ENCODE assay signal across 15 cellular contexts in the genomic region with DNA sequence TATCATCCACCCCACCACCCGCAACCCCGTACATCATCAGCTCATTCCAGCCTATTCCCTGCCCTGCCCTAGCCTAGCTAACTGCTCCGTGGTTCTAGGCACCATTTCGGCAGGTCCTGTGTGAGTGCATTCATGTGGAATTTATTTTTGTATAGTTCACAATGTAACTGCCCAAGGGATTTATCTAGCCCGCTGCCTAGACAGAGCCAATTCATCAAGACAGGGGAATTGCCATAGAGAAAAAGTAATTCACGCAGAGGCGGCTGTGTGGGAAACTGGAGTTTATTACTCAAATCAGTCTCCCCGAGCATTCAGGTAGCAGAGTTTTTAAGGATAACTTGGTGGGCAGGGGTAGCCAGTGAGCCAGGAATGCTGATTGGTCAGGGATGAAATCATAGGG.
A peak's percentile ranks its signal among the peaks of the same experiment; 100 is the strongest.
DNase-seq lines count a peak whose midpoint lies in the region; ATAC-seq and TF ChIP-seq lines count a peak whose summit lies in the region.
"Had no signal": no experiment of that assay in that cellular context is flagged by ENCODE, and none has a peak within 500 bp of the region (broad histone marks: within the 10 kb centered on the region; RNA-seq: fewer than 3 reads in every experiment).

No MANE protein-coding gene starts in this region.

- CTCF ChIA-PET in CD4-positive, alpha-beta memory T cell (lab: Charles Lee; ENCODE audit: partially characterized antibody) = interaction anchor here (1.1 to 2.1 kb wide), 2 partner anchors 18 to 153 kb away, joined by 3 to 8 read pairs; no protein-coding TSS in a partner anchor

- 90% methylated on average over 8 of the region's 8 CpGs for WGBS in esophagus muscularis mucosa

- POLR2A ChIA-PET in CD4-positive, alpha-beta memory T cell (lab: Charles Lee; ENCODE audit: partially characterized antibody) = interaction anchor here (1.5 to 9.8 kb wide), 2 partner anchors 10 to 21 kb away, joined by 3 to 247 read pairs; no protein-coding TSS in a partner anchor
- POLR2A ChIA-PET in naive thymus-derived CD8-positive, alpha-beta T cell (lab: Charles Lee) = interaction anchor here (0.5 to 2.0 kb wide), 4 partner anchors 9 to 129 kb away, joined by 3 to 17 read pairs (median 4); no protein-coding TSS in a partner anchor

- no peaks in the 10 kb centered on the region for H3K27me3 ChIP-seq in CD4-positive, alpha-beta memory T cell (ENCODE audit: insufficient read depth, low read length)
- H3K27me3 ChIP-seq in esophagus muscularis mucosa = peaks cover 0 to 1% (median 0%) of the 10 kb centered on the region in 4 donors

- no peak for TF ChIP-seq POLR2A in esophagus muscularis mucosa (IDR thresholded peaks at IDR 0.05; ENCODE audit: low read depth)

- no peak overlapping the region for H3K4me3 Mint-ChIP-seq in CD4-positive, alpha-beta memory T cell
- H3K4me3 Mint-ChIP-seq in naive thymus-derived CD8-positive, alpha-beta T cell = no peak overlapping the region
- H3K4me3 Mint-ChIP-seq: HFFc6 had no signal

- no peak for ATAC-seq in naive thymus-derived CD8-positive, alpha-beta T cell

- no peaks in the 10 kb centered on the region for H3K27me3 Mint-ChIP-seq in CD4-positive, alpha-beta memory T cell
- H3K27me3 Mint-ChIP-seq in naive thymus-derived CD8-positive, alpha-beta T cell = no peaks in the 10 kb centered on the region

- TF ChIP-seq CTCF in esophagus muscularis mucosa (IDR thresholded peaks at IDR 0.05) = no peak

- H3K9me3 Mint-ChIP-seq in CD4-positive, alpha-beta memory T cell = no peaks in the 10 kb centered on the region
- H3K9me3 Mint-ChIP-seq in naive thymus-derived CD8-positive, alpha-beta T cell = no peaks in the 10 kb centered on the region
- H3K9me3 Mint-ChIP-seq: HFFc6 had no signal

- TF ChIP-seq EP300 in esophagus muscularis mucosa (IDR thresholded peaks at IDR 0.05) = no peak

- DNase-seq in CD4-positive, alpha-beta memory T cell = no peak
- DNase-seq in esophagus muscularis mucosa (ENCODE audit: extremely low spot score) = peak; percentile 91
- no peak for DNase-seq in naive thymus-derived CD8-positive, alpha-beta T cell
- DNase-seq in H4 (ENCODE audit: low spot score) = no peak
- DNase-seq in activated gamma-delta T cell treated with Interleukin-2 at 50 U/mL for 16 hours = no peak
- no peak for DNase-seq in NCI-H2171 (lab: John Stamatoyannopoulos, UW)
- DNase-seq in NOMO-1 treated with DMSO at 0.1 percent for 48 hours (lab: John Stamatoyannopoulos, UW; ENCODE audit: unreplicated experiment) = no peak
- DNase-seq: C1 segment of cervical spinal cord, Calu3, COR-L47, DMS53, DMS79 treated with DMSO at 0.1 percent for 48 hours, GF-D8, HFFc6 had no signal

- H3K27ac ChIP-seq in CD4-positive, alpha-beta memory T cell (ENCODE audit: low read depth, low read length) = no peak overlapping the region
- no peak overlapping the region for H3K27ac ChIP-seq in esophagus muscularis mucosa (replicated peaks in 1 of 4)

- peaks cover 40% of the 10 kb centered on the region for H3K4me1 ChIP-seq in CD4-positive, alpha-beta memory T cell (ENCODE audit: insufficient read depth, low read length)
- H3K4me1 ChIP-seq in esophagus muscularis mucosa = peaks cover 0 to 10% (median 8%) of the 10 kb centered on the region in 4 donors
- H3K4me1 ChIP-seq: HAP-1 had no signal

- peaks cover 27 to 61% (median 45%) of the 10 kb centered on the region in 4 donors for H3K4me1 Mint-ChIP-seq in CD4-positive, alpha-beta memory T cell
- peaks cover 25 to 45% (median 44%) of the 10 kb centered on the region in 4 donors for H3K4me1 Mint-ChIP-seq in naive thymus-derived CD8-positive, alpha-beta T cell

- intact Hi-C loops in CD4-positive, alpha-beta memory T cell (cut with micrococcal nuclease) = no loop called here
- intact Hi-C loops in esophagus muscularis mucosa (cut with DNase I) = no loop called here

- no peaks in the 10 kb centered on the region for H3K36me3 ChIP-seq in CD4-positive, alpha-beta memory T cell (ENCODE audit: insufficient read depth, low read length)
- no peaks in the 10 kb centered on the region for H3K36me3 ChIP-seq in esophagus muscularis mucosa
- H3K36me3 ChIP-seq: HAP-1 had no signal

- H3K9me3 ChIP-seq in CD4-positive, alpha-beta memory T cell (ENCODE audit: control insufficient read depth in 1 of 2, low read length in 2 of 2) = no peaks in the 10 kb centered on the region
- no peaks in the 10 kb centered on the region for H3K9me3 ChIP-seq in esophagus muscularis mucosa
- H3K9me3 ChIP-seq: HAP-1 had no signal

- H3K4me3 ChIP-seq in CD4-positive, alpha-beta memory T cell (ENCODE audit: low read length in 2 of 2) = no peak overlapping the region
- no peak overlapping the region for H3K4me3 ChIP-seq in esophagus muscularis mucosa
- H3K4me3 ChIP-seq: HAP-1 had no signal

- H3K27ac Mint-ChIP-seq in CD4-positive, alpha-beta memory T cell = peak overlapping the region in 4 of 7 donors; percentile 44 to 94 (median 72)
- H3K27ac Mint-ChIP-seq in naive thymus-derived CD8-positive, alpha-beta T cell = peak overlapping the region in 8 of 10 donors; percentile 12 to 95 (median 86)
- H3K27ac Mint-ChIP-seq: HFFc6 had no signal

- H3K36me3 Mint-ChIP-seq in CD4-positive, alpha-beta memory T cell = no peaks in the 10 kb centered on the region
- no peaks in the 10 kb centered on the region for H3K36me3 Mint-ChIP-seq in naive thymus-derived CD8-positive, alpha-beta T cell
